In the genomic region with DNA sequence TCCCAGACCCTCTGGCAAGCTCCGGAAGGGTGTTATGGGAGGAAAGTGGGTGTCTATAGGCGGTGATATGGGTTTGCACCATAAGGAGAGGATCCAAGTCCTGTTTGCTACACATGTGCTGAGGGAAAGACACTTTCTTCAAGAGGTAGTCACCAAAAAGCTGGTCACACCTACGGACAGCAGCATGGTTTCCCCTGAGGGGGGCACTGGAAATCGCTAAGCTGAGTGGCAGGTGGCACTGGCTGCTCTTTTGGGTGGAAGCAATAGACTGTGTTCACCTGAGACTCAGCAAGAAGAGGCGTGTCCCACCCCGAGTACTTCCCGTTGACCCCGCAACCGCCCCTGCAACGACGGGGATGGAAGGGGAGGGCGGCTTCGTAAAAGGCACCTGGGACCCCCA, we compare ENCODE assay signal across 24 cellular contexts. TPM values are rescaled to one million over a fixed set of nuclear protein-coding genes. Genes with fewer than 3 reads are reported as not detected.
A peak's percentile ranks its signal among the peaks of the same experiment; 100 is the strongest.
DNase-seq lines count a peak whose midpoint lies in the region; ATAC-seq and TF ChIP-seq lines count a peak whose summit lies in the region.
"Had no signal": no experiment of that assay in that cellular context is flagged by ENCODE, and none has a peak within 500 bp of the region (broad histone marks: within the 10 kb centered on the region; RNA-seq: fewer than 3 reads in every experiment).

No MANE protein-coding gene starts in this region.

- H3K4me2 ChIP-seq in GM23338 (peak overlapping the region; percentile 95), osteoblast (ENCODE audit: insufficient read depth, low read length) (no peak overlapping the region)

- no peak overlapping the region for H3K27ac Mint-ChIP-seq in GM23338
- no peak overlapping the region for H3K27ac Mint-ChIP-seq in WTC11
- H3K27ac Mint-ChIP-seq in activated CD4-positive, alpha-beta T cell treated with anti-CD3 and anti-CD28 coated beads, Interleukin-2, amount 10 ng/mL, durations not matched to agents 7 days and 5 days, result no peak overlapping the region
- H3K27ac Mint-ChIP-seq: CD14-positive monocyte; CD8-positive, alpha-beta memory T cell had no signal

- no peak for ATAC-seq in GM23338
- ATAC-seq in WTC11, result no peak
- ATAC-seq in GM21528 (IDR thresholded peaks at IDR 0.05; ENCODE audit: low FRiP score, unreplicated experiment), result no peak

- H3K27me3 ChIP-seq in GM23338 (ENCODE audit: insufficient read depth), result peaks cover 71% of the 10 kb centered on the region
- peaks cover 29% of the 10 kb centered on the region for H3K27me3 ChIP-seq in osteoblast (ENCODE audit: insufficient read depth, low read length)
- H3K27me3 ChIP-seq: BE2C, MG63 had no signal

- H3K4me1 ChIP-seq in GM23338 (ENCODE audit: insufficient read depth), result peaks cover 22% of the 10 kb centered on the region
- H3K4me1 ChIP-seq in osteoblast (ENCODE audit: insufficient read depth, low read length), result no peaks in the 10 kb centered on the region
- H3K4me1 ChIP-seq: BE2C had no signal

- H3K36me3 ChIP-seq in GM23338 (ENCODE audit: insufficient read depth) (no peaks in the 10 kb centered on the region), osteoblast (ENCODE audit: insufficient read depth, low read length) (no peaks in the 10 kb centered on the region)
- H3K36me3 ChIP-seq: BE2C, MG63 had no signal

- H3F3A ChIP-seq in GM23338 (replicated peaks; ENCODE audit: low read depth), result 0 out of 2 replicates have a peak, but pooled peaks cover 2% of the 10 kb centered on the region

- no peaks in the 10 kb centered on the region for H4K20me1 ChIP-seq in GM23338 (replicated peaks; ENCODE audit: insufficient read depth)
- H4K20me1 ChIP-seq in osteoblast (ENCODE audit: insufficient read depth, low read length), result no peaks in the 10 kb centered on the region

- H3K4me3 ChIP-seq in GM23338 (peak overlapping the region; percentile 80), iPS-18c (ENCODE audit: insufficient read depth, low read depth, low read length) (peak overlapping the region; percentile 57; the same call in 1 of the 2 replicates), osteoblast (ENCODE audit: insufficient read depth, low read length) (no peak overlapping the region)
- H3K4me3 ChIP-seq: MG63 had no signal

- H3K36me3 Mint-ChIP-seq in GM23338 (ENCODE audit: low read depth) (no peaks in the 10 kb centered on the region), WTC11 (no peaks in the 10 kb centered on the region)
- H3K36me3 Mint-ChIP-seq in activated CD4-positive, alpha-beta T cell treated with anti-CD3 and anti-CD28 coated beads, Interleukin-2, amount 10 ng/mL, durations not matched to agents 7 days and 5 days (ENCODE audit: low read depth), result no peaks in the 10 kb centered on the region
- H3K36me3 Mint-ChIP-seq: CD14-positive monocyte; CD8-positive, alpha-beta memory T cell had no signal

- DNase-seq in GM23338 (ENCODE audit: low spot score) (peak; percentile 7), WTC11 (ENCODE audit: low spot score) (no peak), osteoblast (ENCODE audit: insufficient read length, low spot score, missing footprints) (peak; percentile 74), globus pallidus (ENCODE audit: low spot score) (no peak)
- DNase-seq in activated CD4-positive, alpha-beta T cell treated with anti-CD3 and anti-CD28 coated beads, Interleukin-2, amount 50 U/mL, for 1 hour, result no peak
- DNase-seq in activated CD4-positive, alpha-beta T cell treated with anti-CD3 and anti-CD28 coated beads, Interleukin-2, amount 10 ng/mL, durations not matched to agents 7 days and 5 days, result no peak
- DNase-seq: 8988T; ACHN; BE2C; CD8-positive, alpha-beta memory T cell; DMS79 treated with DMSO at 0.1 percent for 48 hours; HCEC 1CT; KBM-7; MG63; NCI-H2029; NCI-H526 treated with DMSO at 0.1 percent for 48 hours; RPMI8226; SHP77 had no signal

- H3K4me1 Mint-ChIP-seq in GM23338 (peaks cover 24% of the 10 kb centered on the region), WTC11 (peaks cover 19% of the 10 kb centered on the region)
- H3K4me1 Mint-ChIP-seq in activated CD4-positive, alpha-beta T cell treated with anti-CD3 and anti-CD28 coated beads, Interleukin-2, amount 10 ng/mL, durations not matched to agents 7 days and 5 days, result no peaks in the 10 kb centered on the region
- H3K4me1 Mint-ChIP-seq: CD8-positive, alpha-beta memory T cell had no signal

- H3K9me3 Mint-ChIP-seq in GM23338 (no peaks in the 10 kb centered on the region), WTC11 (no peaks in the 10 kb centered on the region)
- no peaks in the 10 kb centered on the region for H3K9me3 Mint-ChIP-seq in activated CD4-positive, alpha-beta T cell treated with anti-CD3 and anti-CD28 coated beads, Interleukin-2, amount 10 ng/mL, durations not matched to agents 7 days and 5 days

- H3K27me3 Mint-ChIP-seq in GM23338 (ENCODE audit: insufficient read depth, low read depth, poor library complexity), result peaks cover 66% of the 10 kb centered on the region
- H3K27me3 Mint-ChIP-seq in WTC11 (ENCODE audit: low read depth), result peaks cover 81% of the 10 kb centered on the region
- H3K27me3 Mint-ChIP-seq in activated CD4-positive, alpha-beta T cell treated with anti-CD3 and anti-CD28 coated beads, Interleukin-2, amount 10 ng/mL, durations not matched to agents 7 days and 5 days, result peaks cover 38% of the 10 kb centered on the region

- CTCF ChIA-PET in WTC11 (lab: Charles Lee), result interaction anchor here (0.9 to 1.2 kb wide), 3 partner anchors 80 to 119 kb away, joined by 3 to 4 read pairs (median 3); no protein-coding TSS in a partner anchor
- CTCF ChIA-PET in activated CD4-positive, alpha-beta T cell treated with anti-CD3 and anti-CD28 coated beads, Interleukin-2, amount 10 ng/mL, durations not matched to agents 7 days and 5 days (lab: Charles Lee), result no interaction called here

- H3K4me3 Mint-ChIP-seq in GM23338, result peak overlapping the region; percentile 76
- H3K4me3 Mint-ChIP-seq in WTC11, result peak overlapping the region; percentile 78
- no peak overlapping the region for H3K4me3 Mint-ChIP-seq in activated CD4-positive, alpha-beta T cell treated with anti-CD3 and anti-CD28 coated beads, Interleukin-2, amount 10 ng/mL, durations not matched to agents 7 days and 5 days
- H3K4me3 Mint-ChIP-seq: CD8-positive, alpha-beta memory T cell had no signal

- H2AFZ ChIP-seq in GM23338 (peak overlapping the region; percentile 98), osteoblast (ENCODE audit: low read length) (no peak overlapping the region)

- no peaks in the 10 kb centered on the region for H3K79me2 ChIP-seq in GM23338 (replicated peaks; ENCODE audit: insufficient read depth)
- no peaks in the 10 kb centered on the region for H3K79me2 ChIP-seq in osteoblast (ENCODE audit: insufficient read depth, low read length)

- H3K27ac ChIP-seq in GM23338 (ENCODE audit: low read depth), result no peak overlapping the region
- no peak overlapping the region for H3K27ac ChIP-seq in osteoblast (ENCODE audit: low read depth, low read length)

- TF ChIP-seq CTCF in GM23338 (conservative IDR thresholded peaks at IDR 0.05; ENCODE audit: low read depth in 2 of 2), result 0 out of 4 replicates have a peak, but pooled peaks of 1 of the 2 experiments have one; percentile 12
- no peak for TF ChIP-seq CTCF in WTC11 (IDR thresholded peaks at IDR 0.05)
- no peak for TF ChIP-seq CTCF in osteoblast (IDR thresholded peaks at IDR 0.05; ENCODE audit: extremely low read depth, low read depth, low read length)

- peaks cover 2% of the 10 kb centered on the region for H3K9me3 ChIP-seq in iPS-18c (ENCODE audit: control insufficient read depth, insufficient read depth, low read length)
- no peaks in the 10 kb centered on the region for H3K9me3 ChIP-seq in osteoblast (ENCODE audit: low read depth, low read length)
- H3K9me3 ChIP-seq: BE2C, MG63 had no signal

- POLR2A ChIA-PET in WTC11 (lab: Charles Lee), result no interaction called here
- POLR2A ChIA-PET in activated CD4-positive, alpha-beta T cell treated with anti-CD3 and anti-CD28 coated beads, Interleukin-2, amount 10 ng/mL, durations not matched to agents 7 days and 5 days (lab: Charles Lee), result no interaction called here

- peaks cover 6% of the 10 kb centered on the region; the same call in 1 of the 2 replicates for H3K9me2 ChIP-seq in GM23338 (ENCODE audit: insufficient read depth)

TF ChIP-seq in GM23338, 12 proteins besides CTCF, POLR2A, EP300 and RAD21 (continues in another document):
- no peak for TF ChIP-seq JUNB (IDR thresholded peaks at IDR 0.05; ENCODE audit: unreplicated experiment)
- no peak for TF ChIP-seq EZH2 (IDR thresholded peaks at IDR 0.05; ENCODE audit: low read depth, unreplicated experiment)
- TF ChIP-seq, protein P1, sequence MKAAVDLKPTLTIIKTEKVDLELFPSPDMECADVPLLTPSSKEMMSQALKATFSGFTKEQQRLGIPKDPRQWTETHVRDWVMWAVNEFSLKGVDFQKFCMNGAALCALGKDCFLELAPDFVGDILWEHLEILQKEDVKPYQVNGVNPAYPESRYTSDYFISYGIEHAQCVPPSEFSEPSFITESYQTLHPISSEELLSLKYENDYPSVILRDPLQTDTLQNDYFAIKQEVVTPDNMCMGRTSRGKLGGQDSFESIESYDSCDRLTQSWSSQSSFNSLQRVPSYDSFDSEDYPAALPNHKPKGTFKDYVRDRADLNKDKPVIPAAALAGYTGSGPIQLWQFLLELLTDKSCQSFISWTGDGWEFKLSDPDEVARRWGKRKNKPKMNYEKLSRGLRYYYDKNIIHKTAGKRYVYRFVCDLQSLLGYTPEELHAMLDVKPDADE (IDR thresholded peaks at IDR 0.05), result no peak

TF ChIP-seq in WTC11, 78 proteins besides CTCF, POLR2A, EP300 and RAD21 (continues in another document):
- TF ChIP-seq, protein P2, sequence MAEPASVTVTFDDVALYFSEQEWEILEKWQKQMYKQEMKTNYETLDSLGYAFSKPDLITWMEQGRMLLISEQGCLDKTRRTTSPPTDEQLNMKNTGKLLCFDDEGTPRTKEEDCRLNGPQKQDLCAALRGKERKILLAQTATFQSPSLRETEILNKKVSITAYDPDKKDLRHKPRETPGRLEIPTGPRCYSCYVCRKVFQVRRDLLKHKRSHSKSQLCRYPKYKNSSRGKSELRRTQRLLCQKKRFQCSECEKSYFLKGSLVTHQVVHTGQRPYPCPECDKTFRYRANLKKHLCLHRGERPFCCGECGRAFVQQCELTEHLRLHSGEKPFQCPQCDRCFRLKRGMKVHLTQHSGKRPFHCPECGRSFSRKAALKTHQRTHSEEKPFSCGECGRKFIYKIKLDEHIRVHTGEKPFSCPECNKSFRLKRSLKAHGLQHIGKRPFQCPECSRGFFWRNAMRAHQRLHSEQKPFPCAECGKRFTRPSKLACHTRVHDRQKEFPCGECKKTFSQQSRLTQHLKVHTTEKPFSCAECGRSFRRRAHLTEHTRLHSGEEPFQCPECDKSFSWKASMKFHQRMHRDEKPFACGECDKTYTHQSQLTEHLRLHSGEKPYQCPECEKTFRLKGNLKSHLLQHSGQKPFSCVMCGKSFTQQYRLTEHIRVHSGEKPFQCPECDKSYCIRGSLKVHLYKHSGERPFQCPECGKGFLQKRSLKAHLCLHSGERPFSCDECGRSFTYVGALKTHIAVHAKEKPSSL (CRISPR knock-in tag; conservative IDR thresholded peaks at IDR 0.05), result no peak
- TF ChIP-seq ZBTB21 (CRISPR knock-in tag; IDR thresholded peaks at IDR 0.05; ENCODE audit: borderline replicate concordance), result no peak

RNA-seq across cellular contexts. Expression of a gene that starts 1.8 kb away (rescaled TPM):
- 1.1 and 1.3 TPM in 2 replicates for total RNA-seq in GM23338 (2014; rRNA removed; shearing (Covaris generic))
- polyA plus RNA-seq in GM23338 (2016; fragmentation: Nextera tagmentation; extraction: Ambion mirVana), result 0.74 and 1.1 TPM in 2 replicates
- total RNA-seq in WTC11 (2021) (1.2 to 1.7 TPM (median 1.4 TPM) in 3 replicates), osteoblast (not detected in 2 replicates)
- not detected for total RNA-seq in activated CD4-positive, alpha-beta T cell treated with anti-CD3 and anti-CD28 coated beads, Interleukin-2, amount 10 ng/mL, durations not matched to agents 7 days and 5 days
- total RNA-seq: CD8-positive, alpha-beta memory T cell; HT-29; NCI-H460; SK-MEL-5 had no signal
- polyA plus RNA-seq: CD14-positive monocyte; CD8-positive, alpha-beta memory T cell had no signal

Comparison
In these comparisons a context has a peak if more than half of its experiments do, and no peak if none do; other contexts are left out.
1. DNase-seq: peak in GM23338 (single experiment) and osteoblast (single experiment); none in WTC11 (single experiment), globus pallidus (single experiment), activated CD4-positive, alpha-beta T cell treated with anti-CD3 and anti-CD28 coated beads, Interleukin-2, amount 50 U/mL, for 1 hour (single experiment) and activated CD4-positive, alpha-beta T cell treated with anti-CD3 and anti-CD28 coated beads, Interleukin-2, amount 10 ng/mL, durations not matched to agents 7 days and 5 days (single experiment).